6 cellular contexts compared by ENCODE assay signal in the genomic region with DNA sequence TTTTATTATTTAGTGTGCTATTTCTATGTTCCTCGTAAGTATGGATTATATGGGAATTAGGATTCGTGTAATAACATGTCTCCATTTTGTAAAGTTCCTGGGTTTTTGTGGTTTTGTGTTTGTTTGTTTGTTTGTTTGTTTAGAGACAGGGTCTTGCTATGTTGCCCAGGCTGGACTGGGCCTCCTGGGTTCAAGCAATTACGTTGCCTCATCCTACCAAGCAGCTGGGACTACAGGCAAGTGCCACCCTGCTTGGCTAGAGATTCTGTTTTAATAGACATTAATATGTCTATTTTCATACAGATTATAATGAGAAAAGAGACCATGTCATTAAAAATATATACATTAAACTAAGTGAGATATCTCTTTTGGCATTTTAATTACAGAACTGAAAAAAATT. TPM values are rescaled to one million over a fixed set of nuclear protein-coding genes. Genes with fewer than 3 reads are reported as not detected.
"Had no signal": no experiment of that assay in that cellular context is flagged by ENCODE, and none has a peak within 500 bp of the region (broad histone marks: within the 10 kb centered on the region; RNA-seq: fewer than 3 reads in every experiment).

No MANE protein-coding gene starts in this region.

- FAIRE-seq: HTR-8/SVneo had no signal

- H3K27ac Mint-ChIP-seq: IgD-negative memory B cell had no signal

- DNase-seq: IMR-90, KBM-7, KG1 had no signal

- H3K4me1 Mint-ChIP-seq: IgD-negative memory B cell had no signal

- H3K9me3 Mint-ChIP-seq: IgD-negative memory B cell had no signal

- H3K4me3 Mint-ChIP-seq: IgD-negative memory B cell had no signal

- H3K27ac ChIP-seq: HL-60 had no signal

- H3K27me3 Mint-ChIP-seq: IgD-negative memory B cell had no signal

RNA-seq across cellular contexts. Expression of a gene that starts 35.2 kb away (rescaled TPM):
- total RNA-seq: IMR-90 had no signal
- polyA plus RNA-seq: IgD-negative memory B cell had no signal
